In genomic region chr6:79777713-79778579, GRCh38 we compare ENCODE assay signal across 8 cellular contexts.
DNase-seq lines count a peak whose midpoint lies in the region; ATAC-seq and TF ChIP-seq lines count a peak whose summit lies in the region.

No MANE protein-coding gene starts in this region.

- H3K4me3 ChIP-seq in AG04449 (ENCODE audit: low read depth, low read length) = peak overlapping the region; percentile 39

- H3K36me3 Mint-ChIP-seq in activated CD8-positive, alpha-beta T cell treated with anti-CD3 and anti-CD28 coated beads for 36 hours (ENCODE audit: low read depth) = no peaks in the 10 kb centered on the region

- peak; percentile 92 for ATAC-seq in GM18867 (IDR thresholded peaks at IDR 0.05; ENCODE audit: unreplicated experiment)
- peak; percentile 87 for ATAC-seq in HG03095 (IDR thresholded peaks at IDR 0.05; ENCODE audit: unreplicated experiment)
- peak; percentile 93 for ATAC-seq in activated CD8-positive, alpha-beta T cell treated with anti-CD3 and anti-CD28 coated beads for 36 hours

- peaks cover 10% of the 10 kb centered on the region for H3K4me1 Mint-ChIP-seq in activated CD8-positive, alpha-beta T cell treated with anti-CD3 and anti-CD28 coated beads for 36 hours (ENCODE audit: low read depth)

- peaks cover 2% of the 10 kb centered on the region for H3K27me3 Mint-ChIP-seq in activated CD8-positive, alpha-beta T cell treated with anti-CD3 and anti-CD28 coated beads for 36 hours

- intact Hi-C loops in activated CD8-positive, alpha-beta T cell treated with anti-CD3 and anti-CD28 coated beads for 36 hours (cut with micrococcal nuclease) = loop anchor here (1.0 to 2.0 kb wide), 2 partner anchors 35 to 91 kb away; no protein-coding TSS in a partner anchor

- DNase-seq in AG04449 (ENCODE audit: low read depth, low spot score) (no peak), NCI-H526 treated with DMSO at 0.1 percent for 48 hours (lab: John Stamatoyannopoulos, UW) (peak; percentile 52), medulla oblongata (ENCODE audit: extremely low spot score) (peak; percentile 85)
- peak; percentile 92 for DNase-seq in activated CD8-positive, alpha-beta T cell treated with anti-CD3 and anti-CD28 coated beads for 36 hours
- peak; percentile 72 for DNase-seq in effector CD4-positive, alpha-beta T cell
- DNase-seq in stimulated activated CD4-positive, alpha-beta T cell treated with anti-CD3 and anti-CD28 coated beads, TNF-alpha, amount 100 ng/mL, for 4 hours (ENCODE audit: low read depth in 3 of 3) = peak; percentile 82 to 84 (median 84)

- no peaks in the 10 kb centered on the region for H3K9me3 Mint-ChIP-seq in activated CD8-positive, alpha-beta T cell treated with anti-CD3 and anti-CD28 coated beads for 36 hours

- TF ChIP-seq CTCF in AG04449 (IDR thresholded peaks at IDR 0.05; ENCODE audit: insufficient read depth, low read length, missing control alignments) = peak; percentile 99
- peak; percentile 92 for TF ChIP-seq CTCF in activated CD8-positive, alpha-beta T cell treated with anti-CD3 and anti-CD28 coated beads for 36 hours (IDR thresholded peaks at IDR 0.05)

- CTCF ChIA-PET in AG04449 (lab: Yijun Ruan, JAX) = interaction anchor here (0.6 to 9.5 kb wide), 19 partner anchors 9 to 316 kb away, joined by 3 to 89 read pairs (median 4); no protein-coding TSS in a partner anchor
- CTCF ChIA-PET in activated CD8-positive, alpha-beta T cell treated with anti-CD3 and anti-CD28 coated beads for 36 hours (lab: Charles Lee) = interaction anchor here (0.6 to 1.9 kb wide), 24 partner anchors 8 to 711 kb away, joined by 3 to 19 read pairs (median 4); no protein-coding TSS in a partner anchor

- H3K27ac Mint-ChIP-seq in activated CD8-positive, alpha-beta T cell treated with anti-CD3 and anti-CD28 coated beads for 36 hours = peak overlapping the region; percentile 80

- POLR2A ChIA-PET in AG04449 (lab: Yijun Ruan, JAX) = no interaction called here
- POLR2A ChIA-PET in activated CD8-positive, alpha-beta T cell treated with anti-CD3 and anti-CD28 coated beads for 36 hours (lab: Charles Lee) = interaction anchor here (1.4 kb wide), 1 partner anchor 11 kb away, joined by 4 read pairs; no protein-coding TSS in a partner anchor

- H3K4me3 Mint-ChIP-seq in activated CD8-positive, alpha-beta T cell treated with anti-CD3 and anti-CD28 coated beads for 36 hours = peak overlapping the region; percentile 69
